ENCODE assay signal across 17 cellular contexts in the genomic region with DNA sequence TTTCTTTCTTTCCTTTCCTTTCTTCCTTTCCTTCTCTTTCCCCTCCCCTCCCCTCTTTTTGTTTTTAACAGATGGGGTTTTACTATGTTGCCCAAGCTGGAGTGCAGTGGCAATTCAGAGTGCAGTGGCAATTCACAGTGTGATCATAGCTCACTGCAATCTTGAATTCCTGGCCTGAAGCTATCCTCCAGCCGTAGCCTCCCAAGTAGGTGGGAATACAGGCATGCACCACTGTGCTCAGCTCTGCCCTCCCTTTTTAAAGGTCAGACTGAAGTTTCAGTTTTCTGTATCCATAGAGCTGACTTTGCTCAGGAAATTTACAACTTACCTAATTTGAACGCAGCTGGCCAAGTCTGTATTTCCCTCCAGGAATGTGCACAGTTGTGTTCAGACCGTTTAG. TPM values are rescaled to one million over a fixed set of nuclear protein-coding genes. Genes with fewer than 3 reads are reported as not detected.
DNase-seq lines count a peak whose midpoint lies in the region; TF ChIP-seq lines count a peak whose summit lies in the region.
"Had no signal": no experiment of that assay in that cellular context is flagged by ENCODE, and none has a peak within 500 bp of the region (broad histone marks: within the 10 kb centered on the region; RNA-seq: fewer than 3 reads in every experiment).

No MANE protein-coding gene starts in this region.

- TF ChIP-seq CTCF in lower leg skin (IDR thresholded peaks at IDR 0.05) (no peak), stomach (IDR thresholded peaks at IDR 0.05) (no peak), foreskin fibroblast (IDR thresholded peaks at IDR 0.05; ENCODE audit: low read depth, low read length) (no peak)

- no peak for TF ChIP-seq POLR2A in lower leg skin (IDR thresholded peaks at IDR 0.05)
- TF ChIP-seq POLR2A in stomach (IDR thresholded peaks at IDR 0.05), result no peak

- in situ Hi-C loops in SK-MEL-5 (cut with HindIII; ENCODE audit: low pct_unique_long_range_greater_than_20kb, low sequenced_read_pairs), result no loop called here

- no peaks in the 10 kb centered on the region for H3K27me3 ChIP-seq in stomach
- H3K27me3 ChIP-seq: BLaER1 had no signal

- peaks cover 0 to 22% (median 15%) of the 10 kb centered on the region in 4 donors for H3K4me1 ChIP-seq in stomach
- H3K4me1 ChIP-seq: BLaER1 had no signal

- WGBS in lower leg skin, 2 donors, result 23 to 29% methylated on average over 3 of the region's 3 CpGs
- WGBS in stomach, 5 donors, result 38 to 51% (median 42%) methylated on average over 3 of the region's 3 CpGs

- DNase-seq in SK-MEL-5 (ENCODE audit: low read depth, low spot score) (peak; percentile 28), lower leg skin (ENCODE audit: low spot score in 2 of 2) (no peak), stomach (no peak), NOMO-1 (lab: John Stamatoyannopoulos, UW; ENCODE audit: unreplicated experiment in 2 of 2) (no peak), NCI-H510A (lab: John Stamatoyannopoulos, UW) (no peak), foreskin fibroblast (no peak)
- DNase-seq: CD4-positive, alpha-beta memory T cell; GF-D8; H7; NCI-H1092 treated with DMSO at 0.1 percent for 48 hours; NCI-H146; NCI-H2081 treated with DMSO at 0.1 percent for 48 hours; NCI-H2227 treated with DMSO at 0.1 percent for 48 hours; NCI-H524 had no signal

- peak overlapping the region in 4 of 5 donors; percentile 17 to 84 (median 45) for H3K27ac ChIP-seq in stomach
- H3K27ac ChIP-seq: BLaER1 had no signal

- intact Hi-C loops in lower leg skin (cut with DNase I; ENCODE audit: low total_unique reads), result no loop called here
- intact Hi-C loops in stomach (cut with DNase I; ENCODE audit: low total_unique reads), result no loop called here

- no peaks in the 10 kb centered on the region for H3K9me3 ChIP-seq in stomach
- H3K9me3 ChIP-seq: BLaER1 had no signal

- TF ChIP-seq EP300 in Ishikawa (IDR thresholded peaks at IDR 0.05; ENCODE audit: borderline replicate concordance) (no peak), stomach (IDR thresholded peaks at IDR 0.05) (no peak)

- H3K36me3 ChIP-seq in stomach, result no peaks in the 10 kb centered on the region
- H3K36me3 ChIP-seq: BLaER1 had no signal

- H3K4me3 ChIP-seq in lower leg skin (ENCODE audit: low read depth, poor library complexity, severe bottlenecking) (peak overlapping the region; percentile 5), stomach (peak overlapping the region in 1 of 4 donors; percentile 6), foreskin fibroblast (ENCODE audit: low read depth in 1 of 2, low read length in 2 of 2) (no peak overlapping the region)
- H3K4me3 ChIP-seq: BLaER1 had no signal

- no peak for TF ChIP-seq RAD21 in Ishikawa (IDR thresholded peaks at IDR 0.05; ENCODE audit: low read depth)

TF ChIP-seq in Ishikawa, 13 proteins besides CTCF, POLR2A, EP300 and RAD21:
- TF ChIP-seq TEAD4 (IDR thresholded peaks at IDR 0.05), result peak; percentile 29
- no peak for TF ChIP-seq CEBPB (IDR thresholded peaks at IDR 0.05)

RNA-seq across cellular contexts. Expression of gene CCL28, which starts 0.7 kb away (rescaled TPM):
- total RNA-seq in SK-MEL-5 (2014; rRNA removed; shearing (Covaris generic)), result 46.8 and 51.4 TPM in 2 replicates
- 24.7 and 25.8 TPM in 2 replicates for polyA plus RNA-seq in SK-MEL-5 (2015; cell fraction: cytosol; rRNA removed)
- polyA plus RNA-seq in SK-MEL-5 (2015; cell fraction: nucleus; rRNA removed), result 32.2 and 47.6 TPM in 2 replicates
- total RNA-seq in lower leg skin (10 to 100 TPM; 11.6 to 24.1 (median 14.6) TPM), stomach (10 to 100 TPM in 1 of 5 donors, 1 to 10 TPM in 2, under 1 TPM in 1, not detected in 1; 0.45 to 23.3 (median 7.4) TPM)
- polyA plus RNA-seq in stomach, result 10 to 100 TPM in 1 of 3 donors, 1 to 10 TPM in 2; 7.1 to 11.0 (median 8.9) TPM
- total RNA-seq: H7, M059J had no signal
